18 cellular contexts compared by ENCODE assay signal in the genomic region with DNA sequence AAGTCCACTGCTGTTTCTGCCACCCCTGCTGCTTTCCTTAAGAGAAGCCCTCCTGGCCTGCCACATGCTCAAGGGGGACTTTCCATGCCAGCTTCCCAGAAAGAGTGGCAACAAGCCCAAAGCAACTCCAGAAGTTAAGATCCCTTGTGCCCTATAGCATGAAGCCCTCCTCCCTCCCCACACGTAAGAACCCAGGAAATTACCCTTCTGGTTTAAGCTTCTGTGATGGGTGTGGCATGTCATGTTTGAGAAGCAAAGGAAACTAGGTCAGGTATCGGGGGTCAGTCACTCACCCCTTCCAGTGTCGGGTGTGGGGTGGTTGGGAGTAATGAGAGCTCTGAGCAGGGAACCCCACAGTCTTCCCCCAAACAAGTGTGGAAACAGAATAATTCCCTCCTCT.
DNase-seq lines count a peak whose midpoint lies in the region; ATAC-seq and TF ChIP-seq lines count a peak whose summit lies in the region.
"Had no signal": no experiment of that assay in that cellular context is flagged by ENCODE, and none has a peak within 500 bp of the region (broad histone marks: within the 10 kb centered on the region; RNA-seq: fewer than 3 reads in every experiment).

No MANE protein-coding gene starts in this region.

- H3K4me3 Mint-ChIP-seq in T-helper 1 cell treated with Interleukin-12 subunit alpha and Interleukin-12 subunit beta and Interleukin-4 antibody, amounts not matched to agents 30 μg/mL and 1 μg/mL, for 36 hours: peak overlapping the region; percentile 56
- H3K4me3 Mint-ChIP-seq in T-helper 17 cell: peak overlapping the region; percentile 15
- peak overlapping the region; percentile 33 to 81 (median 62) for H3K4me3 Mint-ChIP-seq in naive thymus-derived CD4-positive, alpha-beta T cell

- H3K27me3 ChIP-seq in naive thymus-derived CD4-positive, alpha-beta T cell (ENCODE audit: control insufficient read depth in 2 of 2, insufficient read depth in 2 of 2, low read length in 2 of 2): no peaks in the 10 kb centered on the region
- H3K27me3 ChIP-seq in left lung: peaks cover 4 to 24% of the 10 kb centered on the region in 2 donors
- H3K27me3 ChIP-seq: BE2C had no signal

- H3K4me1 ChIP-seq in naive thymus-derived CD4-positive, alpha-beta T cell (ENCODE audit: control insufficient read depth in 2 of 2, insufficient read depth in 2 of 2, low read length in 2 of 2): peaks cover 0 to 58% of the 10 kb centered on the region in 2 donors
- no peaks in the 10 kb centered on the region for H3K4me1 ChIP-seq in left lung
- H3K4me1 ChIP-seq: BE2C had no signal

- no peak for DNase-seq in T-helper 1 cell
- DNase-seq in AG20443 (ENCODE audit: low spot score): peak; percentile 8
- no peak for DNase-seq in T-helper 17 cell
- DNase-seq in naive thymus-derived CD4-positive, alpha-beta T cell: peak in 3 of 9 donors; percentile 17 to 39 (median 26)
- DNase-seq in midbrain (lab: John Stamatoyannopoulos, UW): no peak
- DNase-seq in left lung: no peak
- DNase-seq: BE2C, DMS79, NCI-H1436, NCI-H2029, NCI-H2171 treated with DMSO at 0.1 percent for 48 hours, NCI-H510A treated with DMSO at 0.1 percent for 48 hours, NCI-H82 had no signal

- intact Hi-C loops in naive thymus-derived CD4-positive, alpha-beta T cell (cut with micrococcal nuclease): no loop called here
- intact Hi-C loops in left lung (cut with DNase I): no loop called here

- CTCF ChIA-PET in naive thymus-derived CD4-positive, alpha-beta T cell (lab: Charles Lee): no interaction called here

- no peak for TF ChIP-seq CTCF in left lung (IDR thresholded peaks at IDR 0.05)

- H3K36me3 Mint-ChIP-seq in T-helper 1 cell treated with Interleukin-12 subunit alpha and Interleukin-12 subunit beta and Interleukin-4 antibody, amounts not matched to agents 30 μg/mL and 1 μg/mL, for 36 hours (ENCODE audit: low read depth): peaks cover 29% of the 10 kb centered on the region
- H3K36me3 Mint-ChIP-seq in T-helper 17 cell (ENCODE audit: low read depth): peaks cover 6% of the 10 kb centered on the region
- peaks cover 0 to 38% (median 0%) of the 10 kb centered on the region in 5 donors for H3K36me3 Mint-ChIP-seq in naive thymus-derived CD4-positive, alpha-beta T cell
- H3K36me3 Mint-ChIP-seq: CD4-positive, alpha-beta memory T cell had no signal

- peak overlapping the region; percentile 56 for H3K27ac ChIP-seq in naive thymus-derived CD4-positive, alpha-beta T cell (ENCODE audit: low read depth, low read length)
- no peak overlapping the region for H3K27ac ChIP-seq in left lung
- H3K27ac ChIP-seq: 22Rv1, KMS-11 had no signal

- H3K4me3 ChIP-seq in naive thymus-derived CD4-positive, alpha-beta T cell (ENCODE audit: low read length): no peak overlapping the region
- no peak overlapping the region for H3K4me3 ChIP-seq in left lung

- ATAC-seq in T-helper 17 cell (peak; percentile 54), left lung (no peak), HG02938 (IDR thresholded peaks at IDR 0.05; ENCODE audit: unreplicated experiment) (no peak)
- peak; percentile 62 for ATAC-seq in naive thymus-derived CD4-positive, alpha-beta T cell

- H3K9me3 ChIP-seq in T-helper 17 cell (ENCODE audit: control insufficient read depth, low read length, poor library complexity, severe bottlenecking) (no peaks in the 10 kb centered on the region), left lung (no peaks in the 10 kb centered on the region)
- H3K9me3 ChIP-seq in naive thymus-derived CD4-positive, alpha-beta T cell (ENCODE audit: control insufficient read depth in 2 of 3, low read length in 3 of 3): no peaks in the 10 kb centered on the region
- H3K9me3 ChIP-seq: BE2C had no signal

- POLR2A ChIA-PET in naive thymus-derived CD4-positive, alpha-beta T cell (lab: Charles Lee): no interaction called here

- H3K4me1 Mint-ChIP-seq in T-helper 1 cell treated with Interleukin-12 subunit alpha and Interleukin-12 subunit beta and Interleukin-4 antibody, amounts not matched to agents 30 μg/mL and 1 μg/mL, for 36 hours (ENCODE audit: low read depth): peaks cover 59% of the 10 kb centered on the region
- H3K4me1 Mint-ChIP-seq in T-helper 17 cell: peaks cover 7% of the 10 kb centered on the region
- peaks cover 31 to 65% (median 46%) of the 10 kb centered on the region in 7 donors for H3K4me1 Mint-ChIP-seq in naive thymus-derived CD4-positive, alpha-beta T cell

- no peaks in the 10 kb centered on the region for H3K36me3 ChIP-seq in naive thymus-derived CD4-positive, alpha-beta T cell (ENCODE audit: control insufficient read depth in 2 of 3, insufficient read depth in 3 of 3, low read length in 3 of 3)
- no peaks in the 10 kb centered on the region for H3K36me3 ChIP-seq in left lung
- H3K36me3 ChIP-seq: BE2C had no signal

- H3K27ac Mint-ChIP-seq in T-helper 1 cell treated with Interleukin-12 subunit alpha and Interleukin-12 subunit beta and Interleukin-4 antibody, amounts not matched to agents 30 μg/mL and 1 μg/mL, for 36 hours: peak overlapping the region; percentile 83
- no peak overlapping the region for H3K27ac Mint-ChIP-seq in T-helper 17 cell
- peak overlapping the region; percentile 28 to 92 (median 81) for H3K27ac Mint-ChIP-seq in naive thymus-derived CD4-positive, alpha-beta T cell

- H3K9me3 Mint-ChIP-seq in T-helper 1 cell treated with Interleukin-12 subunit alpha and Interleukin-12 subunit beta and Interleukin-4 antibody, amounts not matched to agents 30 μg/mL and 1 μg/mL, for 36 hours: peaks cover 8% of the 10 kb centered on the region
- peaks cover 0 to 7% (median 0%) of the 10 kb centered on the region in 11 donors for H3K9me3 Mint-ChIP-seq in naive thymus-derived CD4-positive, alpha-beta T cell

- H3K27me3 Mint-ChIP-seq in T-helper 1 cell treated with Interleukin-12 subunit alpha and Interleukin-12 subunit beta and Interleukin-4 antibody, amounts not matched to agents 30 μg/mL and 1 μg/mL, for 36 hours (ENCODE audit: low read depth): no peaks in the 10 kb centered on the region
- H3K27me3 Mint-ChIP-seq in T-helper 17 cell: peaks cover 32% of the 10 kb centered on the region
- peaks cover 0 to 9% (median 6%) of the 10 kb centered on the region in 5 donors for H3K27me3 Mint-ChIP-seq in naive thymus-derived CD4-positive, alpha-beta T cell

Comparison
In these comparisons a context has a peak if more than half of its experiments do, and no peak if none do; other contexts are left out.
1. ATAC-seq: peak in T-helper 17 cell (single experiment) and naive thymus-derived CD4-positive, alpha-beta T cell (single experiment); none in left lung (single experiment) and HG02938 (single experiment).
2. Peak in every context shown above with its lines, with median percentiles within 50 percentile points of each other: H3K4me3 Mint-ChIP-seq.